ENCODE assay signal across 8 cellular contexts in genomic region chr2:156476516-156477206, GRCh38. TPM values are rescaled to one million over a fixed set of nuclear protein-coding genes. Genes with fewer than 3 reads are reported as not detected.
DNase-seq lines count a peak whose midpoint lies in the region; ATAC-seq and TF ChIP-seq lines count a peak whose summit lies in the region.

No MANE protein-coding gene starts in this region.

- peak; percentile 67 for ATAC-seq in GM19455 (IDR thresholded peaks at IDR 0.05; ENCODE audit: unreplicated experiment)
- ATAC-seq in HG03457 (IDR thresholded peaks at IDR 0.05; ENCODE audit: unreplicated experiment) = peak; percentile 59

- DNase-seq in AG10803 (ENCODE audit: low read depth) (peak; percentile 82), skeletal muscle cell (ENCODE audit: low read depth) (peak; percentile 36), HUDEP-2 (lab: John Stamatoyannopoulos, UW; ENCODE audit: unreplicated experiment in 76 of 76) (no peak), transverse colon (no peak), KBM-7 (no peak)

- H3K9me3 Mint-ChIP-seq in brain = no peaks in the 10 kb centered on the region

- TF ChIP-seq CTCF in AG10803 (conservative IDR thresholded peaks at IDR 0.05; ENCODE audit: low read length) (no peak), brain (conservative IDR thresholded peaks at IDR 0.05) (no peak), transverse colon (IDR thresholded peaks at IDR 0.05) (no peak)

- H3K4me3 ChIP-seq in AG10803 (ENCODE audit: low read length) (no peak overlapping the region), skeletal muscle cell (ENCODE audit: low read depth, low read length) (no peak overlapping the region), transverse colon (no peak overlapping the region)

- peak overlapping the region in 4 of 5 experiments; percentile 43 to 92 (median 71) for H3K27ac Mint-ChIP-seq in brain

- H3K4me3 Mint-ChIP-seq in brain = peak overlapping the region in 2 of 5 experiments; percentile 54 to 58

- intact Hi-C loops in transverse colon (cut with DNase I; ENCODE audit: low total_unique reads) = no loop called here

- no peaks in the 10 kb centered on the region for H3K9me3 ChIP-seq in transverse colon

- H3K27me3 Mint-ChIP-seq in brain = no peaks in the 10 kb centered on the region

- no peaks in the 10 kb centered on the region for H3K36me3 ChIP-seq in transverse colon

- no peaks in the 10 kb centered on the region for H3K27me3 ChIP-seq in transverse colon

- TF ChIP-seq POLR2A in transverse colon (IDR thresholded peaks at IDR 0.05) = no peak

- H3K36me3 Mint-ChIP-seq in brain = peaks cover 5% of the 10 kb centered on the region

- peaks cover 12% of the 10 kb centered on the region for H3K4me1 Mint-ChIP-seq in brain

- H3K4me1 ChIP-seq in transverse colon = peaks cover 0 to 21% (median 5%) of the 10 kb centered on the region in 4 donors

- no peak for TF ChIP-seq EP300 in transverse colon (IDR thresholded peaks at IDR 0.05; ENCODE audit: low read depth)

- in situ Hi-C loops in transverse colon (cut with MboI; ENCODE audit: low pct_ligation_motif_present in 1 of 4, low pct_unique_long_range_greater_than_20kb in 1 of 4, low sequenced_read_pairs in 3 of 4) (no loop called here), KBM-7 (cut with MboI; ENCODE audit: low pct_unique_long_range_greater_than_20kb, low sequenced_read_pairs) (no loop called here)

- no peak overlapping the region for H3K27ac ChIP-seq in transverse colon

- 74 to 84% methylated on average over 4 of the region's 4 CpGs for WGBS in transverse colon (ENCODE audit: low coverage in 1 of 2), 2 donors

RNA-seq across cellular contexts. Expression of gene GPD2, which starts 40.5 kb away (rescaled TPM):
- polyA plus RNA-seq in brain (ENCODE audit: insufficient read depth, low read depth, low replicate concordance) = 24.4 TPM
- 100 to 1,000 TPM in 2 of 4 donors, 10 to 100 TPM in 2; 65.5 to 161 (median 98.6) TPM for total RNA-seq in transverse colon

Comparison
In these comparisons a context has a peak if more than half of its experiments do, and no peak if none do; other contexts are left out.
1. DNase-seq: peak in AG10803 (single experiment) and skeletal muscle cell (single experiment); none in HUDEP-2 (0 of 76), transverse colon (single experiment) and KBM-7 (single experiment).